In genomic region chr12:38639625-38640024, GRCh38 we compare ENCODE assay signal across 32 cellular contexts.
"Had no signal": no experiment of that assay in that cellular context is flagged by ENCODE, and none has a peak within 500 bp of the region (broad histone marks: within the 10 kb centered on the region; RNA-seq: fewer than 3 reads in every experiment).

No MANE protein-coding gene starts in this region.

- ATAC-seq: activated CD4-positive, CD25-positive, alpha-beta regulatory T cell treated with anti-CD3 and anti-CD28 coated beads, Interleukin-2, amount 50 U/mL, for 24 hours; activated CD8-positive, alpha-beta T cell treated with anti-CD3 and anti-CD28 coated beads for 36 hours; activated T-cell treated with anti-CD3 and anti-CD28 coated beads, Interleukin-2, amount 50 U/mL, for 4 hours; activated T-helper 17 cell treated with anti-CD3 and anti-CD28 coated beads, Interleukin-2, amount 50 U/mL, for 72 hours; foreskin keratinocyte; gastrocnemius medialis; heart left ventricle; T-helper 17 cell had no signal

- H3K36me3 ChIP-seq: brain microvascular endothelial cell, colonic mucosa, esophagus muscularis mucosa, gastrocnemius medialis, heart left ventricle, WERI-Rb-1 had no signal

- H3K27ac Mint-ChIP-seq: activated B cell treated with CpG ODN at 0.5 μM for 24 hours; activated CD8-positive, alpha-beta T cell treated with anti-CD3 and anti-CD28 coated beads for 36 hours; activated naive CD8-positive, alpha-beta T cell; activated T-helper 17 cell treated with anti-CD3 and anti-CD28 coated beads, Interleukin-2, amount 50 U/mL, for 72 hours; endodermal cell; T-helper 17 cell; T-helper 2 cell treated with Interferon-gamma antibody and Interleukin-4, amounts not matched to agents 5 μg/mL and 100 μg/mL, for 36 hours had no signal

- H3K27me3 ChIP-seq: brain microvascular endothelial cell, colonic mucosa, dorsolateral prefrontal cortex, esophagus muscularis mucosa, foreskin keratinocyte, gastrocnemius medialis, heart left ventricle had no signal

- H3K27ac ChIP-seq: brain microvascular endothelial cell, colonic mucosa, dorsolateral prefrontal cortex, esophagus muscularis mucosa, foreskin keratinocyte, gastrocnemius medialis, heart left ventricle, WERI-Rb-1 had no signal

- H3K4me3 Mint-ChIP-seq: activated B cell treated with CpG ODN at 0.5 μM for 24 hours; activated CD8-positive, alpha-beta T cell treated with anti-CD3 and anti-CD28 coated beads for 36 hours; activated naive CD8-positive, alpha-beta T cell; activated T-cell treated with anti-CD3 and anti-CD28 coated beads, Interleukin-2, amount 50 U/mL, for 4 hours; activated T-helper 17 cell treated with anti-CD3 and anti-CD28 coated beads, Interleukin-2, amount 50 U/mL, for 72 hours; endodermal cell; T-helper 17 cell; T-helper 2 cell treated with Interferon-gamma antibody and Interleukin-4, amounts not matched to agents 5 μg/mL and 100 μg/mL, for 36 hours had no signal

- H3K36me3 Mint-ChIP-seq: activated naive CD8-positive, alpha-beta T cell had no signal

- DNase-seq: activated B cell treated with CpG ODN at 0.5 μM for 24 hours; activated CD4-positive, alpha-beta T cell treated with anti-CD3 and anti-CD28 coated beads for 48 hours; activated CD4-positive, alpha-beta T cell treated with anti-CD3 and anti-CD28 coated beads, Interleukin-2, amount 50 U/mL, for 1 hour; activated CD4-positive, alpha-beta T cell treated with anti-CD3 and anti-CD28 coated beads, Interleukin-2, amount 50 U/mL, for 48 hours; activated CD8-positive, alpha-beta memory T cell treated with anti-CD3 and anti-CD28 coated beads for 24 hours; activated CD8-positive, alpha-beta T cell treated with anti-CD3 and anti-CD28 coated beads for 36 hours; activated effector memory CD4-positive, alpha-beta T cell treated with Interleukin-2 at 50 U/mL for 16 hours; activated gamma-delta T cell treated with Interleukin-2 at 50 U/mL for 16 hours; activated naive CD4-positive, alpha-beta T cell treated with anti-CD3 and anti-CD28 coated beads, Interleukin-2, amount 50 U/mL, for 16 hours; activated naive CD4-positive, alpha-beta T cell treated with Interleukin-2 at 50 U/mL for 16 hours; activated T-cell treated with anti-CD3 and anti-CD28 coated beads, Interleukin-2, amount 50 U/mL, for 4 hours; amniotic stem cell; anterior cingulate cortex; brain microvascular endothelial cell; caudate nucleus; colonic mucosa; dorsolateral prefrontal cortex; effector memory CD4-positive, alpha-beta T cell; endodermal cell; erythroblast; foreskin keratinocyte; gastrocnemius medialis; glutamatergic neuron; heart left ventricle; T-helper 17 cell; T1000; WERI-Rb-1 had no signal

- H3K4me1 Mint-ChIP-seq: activated B cell treated with CpG ODN at 0.5 μM for 24 hours; activated T-helper 17 cell treated with anti-CD3 and anti-CD28 coated beads, Interleukin-2, amount 50 U/mL, for 72 hours; T-helper 17 cell had no signal

- H3K4me3 ChIP-seq: colonic mucosa, dorsolateral prefrontal cortex, esophagus muscularis mucosa, gastrocnemius medialis, heart left ventricle had no signal

- H3K27me3 Mint-ChIP-seq: activated B cell treated with CpG ODN at 0.5 μM for 24 hours; activated CD8-positive, alpha-beta T cell treated with anti-CD3 and anti-CD28 coated beads for 36 hours; activated T-helper 17 cell treated with anti-CD3 and anti-CD28 coated beads, Interleukin-2, amount 50 U/mL, for 72 hours; T-helper 17 cell had no signal

- H3K4me1 ChIP-seq: colonic mucosa, esophagus muscularis mucosa, foreskin keratinocyte, gastrocnemius medialis, heart left ventricle had no signal

- H3K9me3 ChIP-seq: colonic mucosa, esophagus muscularis mucosa, gastrocnemius medialis had no signal
